Comparison of ENCODE assay signal across 13 cellular contexts in the genomic region with DNA sequence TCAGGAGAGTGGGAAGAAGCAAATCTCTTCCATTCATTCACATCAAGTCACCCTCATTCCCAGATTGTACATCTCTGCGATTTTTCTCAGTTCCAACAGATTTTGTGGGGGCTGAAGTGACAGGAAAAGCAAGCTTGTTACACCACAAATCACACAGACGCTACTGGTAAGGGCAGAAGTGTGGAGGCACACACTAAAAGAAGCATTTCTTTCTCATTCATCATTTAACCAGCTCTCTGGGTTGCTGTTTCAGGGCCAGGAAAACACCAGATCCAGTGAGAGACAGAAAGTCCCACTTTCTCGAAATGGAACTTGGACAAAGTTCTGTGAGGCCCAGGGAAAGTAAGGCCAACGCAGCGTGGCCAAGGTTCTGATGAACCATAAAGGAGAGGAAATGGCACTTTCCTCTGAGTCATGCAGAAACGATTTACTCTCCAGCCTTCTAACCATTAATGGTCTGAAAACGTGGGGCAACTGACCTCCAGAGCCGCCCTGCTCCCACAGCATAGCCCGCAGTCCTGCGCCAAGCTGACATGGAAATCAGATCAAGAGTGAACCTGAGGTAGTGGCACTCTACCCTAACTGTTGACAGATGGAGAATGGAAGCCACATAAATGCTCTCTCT.
DNase-seq lines count a peak whose midpoint lies in the region; ATAC-seq, FAIRE-seq and TF ChIP-seq lines count a peak whose summit lies in the region.
"Had no signal": no experiment of that assay in that cellular context is flagged by ENCODE, and none has a peak within 500 bp of the region (broad histone marks: within the 10 kb centered on the region; RNA-seq: fewer than 3 reads in every experiment).

No MANE protein-coding gene starts in this region.

- in situ Hi-C loops in IMR-90 (cut with MboI; ENCODE audit: low sequenced_read_pairs) = no loop called here

- peak overlapping the region; percentile 2; the same call in 1 of the 2 replicates for H3K4me2 ChIP-seq in IMR-90 (ENCODE audit: low read depth, low read length)
- peak overlapping the region; percentile 79 for H3K4me2 ChIP-seq in endothelial cell of umbilical vein (ENCODE audit: insufficient read depth, low read length)

- no TSS peak for BruUV-seq in IMR-90 (replicated peaks; lab: Mats Ljungman, UMichigan)
- BruUV-seq in endothelial cell of umbilical vein (replicated peaks; lab: Mats Ljungman, UMichigan) = TSS peak; percentile 95

- no peak for TF ChIP-seq RAD21 in IMR-90 (IDR thresholded peaks at IDR 0.05; ENCODE audit: low read length)

- H3K9ac ChIP-seq in IMR-90 (ENCODE audit: low read depth, low read length) (no peak overlapping the region), endothelial cell of umbilical vein (replicated peaks; ENCODE audit: extremely low read depth, insufficient read depth, low read length) (peak overlapping the region; percentile 92)

- no peaks in the 10 kb centered on the region for H3K36me3 ChIP-seq in IMR-90 (ENCODE audit: control insufficient read depth, insufficient read depth, low read length)
- H3K36me3 ChIP-seq in endothelial cell of umbilical vein (ENCODE audit: control insufficient read depth in 2 of 2, extremely low read depth in 1 of 2, insufficient read depth in 2 of 2, low read length in 2 of 2) = no peaks in the 10 kb centered on the region
- H3K36me3 ChIP-seq in adrenal gland (replicated peaks in 1 of 2) = no peaks in the 10 kb centered on the region
- H3K36me3 ChIP-seq: esophagus squamous epithelium had no signal

- H3K27ac Mint-ChIP-seq in osteocyte (ENCODE audit: unreplicated experiment) = peak overlapping the region; percentile 76
- H3K27ac Mint-ChIP-seq in glutamatergic neuron (ENCODE audit: unreplicated experiment) = no peak overlapping the region
- no peak overlapping the region for H3K27ac Mint-ChIP-seq in activated CD4-positive, alpha-beta T cell treated with anti-CD3 and anti-CD28 coated beads, Interleukin-2, amount 10 ng/mL, durations not matched to agents 24 days and 14 days
- H3K27ac Mint-ChIP-seq: T-helper 1 cell treated with Interleukin-12 subunit alpha and Interleukin-12 subunit beta and Interleukin-4 antibody, amounts not matched to agents 30 μg/mL and 1 μg/mL, for 36 hours had no signal

- peak overlapping the region; percentile 77 for H4K91ac ChIP-seq in IMR-90 (ENCODE audit: insufficient read depth, low read depth, low read length)

- H3K4me1 ChIP-seq in IMR-90 (ENCODE audit: control insufficient read depth, insufficient read depth, low read length) (peaks cover 10% of the 10 kb centered on the region), endothelial cell of umbilical vein (ENCODE audit: control insufficient read depth, extremely low read depth, insufficient read depth, low read length) (peaks cover 38% of the 10 kb centered on the region), adrenal gland (replicated peaks in 1 of 2) (no peaks in the 10 kb centered on the region)
- H3K4me1 ChIP-seq: esophagus squamous epithelium had no signal

- H3K14ac ChIP-seq in IMR-90 (replicated peaks; ENCODE audit: low read depth, low read length) = peak overlapping the region; percentile 83

- H3K56ac ChIP-seq in IMR-90 (ENCODE audit: extremely low read depth, insufficient read depth, low read length) = peak overlapping the region; percentile 33; the same call in 1 of the 2 replicates

- peak overlapping the region; percentile 89; the same call in 1 of the 3 replicates for H2BK15ac ChIP-seq in IMR-90 (ENCODE audit: low read depth, low read length)

- H3K9me3 ChIP-seq in IMR-90 (ENCODE audit: control insufficient read depth, insufficient read depth, low read length) = no peaks in the 10 kb centered on the region
- H3K9me3 ChIP-seq in endothelial cell of umbilical vein (replicated peaks; ENCODE audit: control insufficient read depth, insufficient read depth, low read length) = no peaks in the 10 kb centered on the region
- no peaks in the 10 kb centered on the region for H3K9me3 ChIP-seq in adrenal gland (replicated peaks in 1 of 3)
- H3K9me3 ChIP-seq: esophagus squamous epithelium had no signal

- peak overlapping the region; percentile 95 for H2BK120ac ChIP-seq in IMR-90 (ENCODE audit: low read depth, low read length)

- H3K79me1 ChIP-seq in IMR-90 (ENCODE audit: low read depth in 1 of 2, low read length in 2 of 2) = no peaks in the 10 kb centered on the region

- peak; percentile 98 for FAIRE-seq in endothelial cell of umbilical vein (lab: Jason Lieb, UNC)

- H2BK5ac ChIP-seq in IMR-90 (ENCODE audit: low read depth, low read length, poor library complexity, severe bottlenecking) = peak overlapping the region; percentile 61

- H3K23ac ChIP-seq in IMR-90 (ENCODE audit: low read depth, low read length) = peak overlapping the region; percentile 80

- dilution Hi-C loops in IMR-90 (cut with HindIII; ENCODE audit: low sequenced_read_pairs, unreplicated experiment) = no loop called here
- dilution Hi-C loops in endothelial cell of umbilical vein (cut with MboI; ENCODE audit: extremely low pct_ligation_motif_present, low sequenced_read_pairs) = no loop called here

- H3K36me3 Mint-ChIP-seq in osteocyte (ENCODE audit: unreplicated experiment) (no peaks in the 10 kb centered on the region), glutamatergic neuron (ENCODE audit: unreplicated experiment) (no peaks in the 10 kb centered on the region)
- no peaks in the 10 kb centered on the region for H3K36me3 Mint-ChIP-seq in activated CD4-positive, alpha-beta T cell treated with anti-CD3 and anti-CD28 coated beads, Interleukin-2, amount 10 ng/mL, durations not matched to agents 24 days and 14 days (ENCODE audit: low read depth)

- TF ChIP-seq CTCF in IMR-90 (conservative IDR thresholded peaks at IDR 0.05; ENCODE audit: low read depth, low read length) (no peak), endothelial cell of umbilical vein (IDR thresholded peaks at IDR 0.05; ENCODE audit: extremely low read depth in 1 of 2, insufficient read depth in 1 of 2, low read depth in 1 of 2, low read length in 2 of 2) (no peak), osteocyte (IDR thresholded peaks at IDR 0.05) (no peak), glutamatergic neuron (IDR thresholded peaks at IDR 0.05; ENCODE audit: partially characterized antibody, unreplicated experiment) (no peak), adrenal gland (IDR thresholded peaks at IDR 0.05) (no peak)

- peak overlapping the region; percentile 3 to 55 for H4K8ac ChIP-seq in IMR-90 (ENCODE audit: low read depth in 2 of 2, low read length in 2 of 2)

- H3K27me3 ChIP-seq in IMR-90 (ENCODE audit: control insufficient read depth, insufficient read depth, low read length) (no peaks in the 10 kb centered on the region; the same call in none of the 2 replicates), endothelial cell of umbilical vein (ENCODE audit: control insufficient read depth in 2 of 2, insufficient read depth in 2 of 2, low read length in 2 of 2) (no peaks in the 10 kb centered on the region), adrenal gland (no peaks in the 10 kb centered on the region)
- H3K27me3 ChIP-seq: esophagus squamous epithelium had no signal

- peak overlapping the region; percentile 31; the same call in 1 of the 2 replicates for H2AK5ac ChIP-seq in IMR-90 (ENCODE audit: low read depth, low read length)

- peak; percentile 66 for ATAC-seq in IMR-90 (ENCODE audit: low read depth)
- no peak for ATAC-seq in GM21515 (IDR thresholded peaks at IDR 0.05; ENCODE audit: unreplicated experiment)

- intact Hi-C loops in IMR-90 (cut with micrococcal nuclease) = no loop called here
- intact Hi-C loops in endothelial cell of umbilical vein (cut with micrococcal nuclease) = loop anchor here (1.0 to 10.0 kb wide), 6 partner anchors 26 to 1437 kb away; a partner anchor contains a TSS
- intact Hi-C loops in adrenal gland (cut with DNase I) = no loop called here
- intact Hi-C loops in activated CD4-positive, alpha-beta T cell treated with anti-CD3 and anti-CD28 coated beads, Interleukin-2, amount 10 ng/mL, durations not matched to agents 24 days and 14 days (cut with micrococcal nuclease) = no loop called here

- H3K27me3 Mint-ChIP-seq in osteocyte (ENCODE audit: unreplicated experiment) (no peaks in the 10 kb centered on the region), glutamatergic neuron (ENCODE audit: unreplicated experiment) (peaks cover 2% of the 10 kb centered on the region)
- H3K27me3 Mint-ChIP-seq in activated CD4-positive, alpha-beta T cell treated with anti-CD3 and anti-CD28 coated beads, Interleukin-2, amount 10 ng/mL, durations not matched to agents 24 days and 14 days = peaks cover 2% of the 10 kb centered on the region

- peak overlapping the region; percentile 85 for H2BK20ac ChIP-seq in IMR-90 (ENCODE audit: low read depth, low read length)

- H3K4me3 ChIP-seq in IMR-90 (ENCODE audit: insufficient read depth, low read depth, low read length) = no peak overlapping the region
- H3K4me3 ChIP-seq in endothelial cell of umbilical vein (replicated peaks in 1 of 3; ENCODE audit: insufficient read depth in 1 of 3, low read depth in 1 of 3, low read length in 3 of 3) = peak overlapping the region in 1 of 3 experiments; percentile 37
- no peak overlapping the region for H3K4me3 ChIP-seq in adrenal gland
- H3K4me3 ChIP-seq: esophagus squamous epithelium had no signal

- WGBS in IMR-90 (ENCODE audit: extremely low coverage in 2 of 2, insufficient read length in 1 of 2), 2 experiments = 57% methylated on average over 4 of the region's 10 CpGs; no CpG with 5 or more reads in 1 of the 2 experiments
- 53 to 76% (median 58%) methylated on average over 10 of the region's 10 CpGs for WGBS in adrenal gland, 4 donors

- H2AFZ ChIP-seq in IMR-90 (replicated peaks; ENCODE audit: low read length, poor library complexity) (peak overlapping the region; percentile 64), endothelial cell of umbilical vein (ENCODE audit: low read depth, low read length) (peak overlapping the region; percentile 83)

- CTCF ChIA-PET in IMR-90 (lab: Yijun Ruan, JAX) = no interaction called here
- CTCF ChIA-PET in endothelial cell of umbilical vein (lab: Charles Lee) = interaction anchor here (0.9 to 4.5 kb wide), 8 partner anchors 9 to 159 kb away, joined by 4 to 42 read pairs (median 6); no protein-coding TSS in a partner anchor

- H4K20me1 ChIP-seq in IMR-90 (ENCODE audit: insufficient read depth, low read length) (no peaks in the 10 kb centered on the region), endothelial cell of umbilical vein (replicated peaks; ENCODE audit: control insufficient read depth, extremely low read depth, insufficient read depth, low read length) (no peaks in the 10 kb centered on the region)

- H3K4me1 Mint-ChIP-seq in osteocyte (ENCODE audit: unreplicated experiment) (peaks cover 29% of the 10 kb centered on the region), glutamatergic neuron (ENCODE audit: low read depth, unreplicated experiment) (peaks cover under 1% of the 10 kb centered on the region)
- no peaks in the 10 kb centered on the region for H3K4me1 Mint-ChIP-seq in activated CD4-positive, alpha-beta T cell treated with anti-CD3 and anti-CD28 coated beads, Interleukin-2, amount 10 ng/mL, durations not matched to agents 24 days and 14 days

- no peaks in the 10 kb centered on the region for H3K79me2 ChIP-seq in endothelial cell of umbilical vein (ENCODE audit: control insufficient read depth, insufficient read depth, low read length)

- peak overlapping the region; percentile 36; the same call in 1 of the 2 replicates for H4K5ac ChIP-seq in IMR-90 (ENCODE audit: low read depth, low read length)

- DNase-seq in AG08395 (ENCODE audit: low spot score) = peak; percentile 62
- peak; percentile 61 for DNase-seq in IMR-90
- DNase-seq in endothelial cell of umbilical vein (ENCODE audit: low read depth, low spot score) = peak; percentile 84
- no peak for DNase-seq in osteocyte (ENCODE audit: extremely low spot score, unreplicated experiment)
- no peak for DNase-seq in glutamatergic neuron
- no peak for DNase-seq in adrenal gland
- DNase-seq in activated CD4-positive, alpha-beta T cell treated with anti-CD3 and anti-CD28 coated beads, Interleukin-2, amount 10 ng/mL, durations not matched to agents 24 days and 14 days = no peak
- DNase-seq: esophagus squamous epithelium, Karpas-422, right cardiac atrium had no signal

- peak overlapping the region; percentile 89; the same call in 1 of the 2 replicates for H3K18ac ChIP-seq in IMR-90 (ENCODE audit: low read depth, low read length)

- H3K27ac ChIP-seq in IMR-90 (ENCODE audit: insufficient read depth, low read length) = no peak overlapping the region
- H3K27ac ChIP-seq in endothelial cell of umbilical vein (ENCODE audit: insufficient read depth, low read depth, low read length) = peak overlapping the region; percentile 100
- no peak overlapping the region for H3K27ac ChIP-seq in adrenal gland
- H3K27ac ChIP-seq: C4-2B had no signal

- H3K9me3 Mint-ChIP-seq in osteocyte (ENCODE audit: unreplicated experiment) (no peaks in the 10 kb centered on the region), glutamatergic neuron (ENCODE audit: unreplicated experiment) (peaks cover 2% of the 10 kb centered on the region)
- no peaks in the 10 kb centered on the region for H3K9me3 Mint-ChIP-seq in activated CD4-positive, alpha-beta T cell treated with anti-CD3 and anti-CD28 coated beads, Interleukin-2, amount 10 ng/mL, durations not matched to agents 24 days and 14 days
- H3K9me3 Mint-ChIP-seq: T-helper 1 cell treated with Interleukin-12 subunit alpha and Interleukin-12 subunit beta and Interleukin-4 antibody, amounts not matched to agents 30 μg/mL and 1 μg/mL, for 36 hours had no signal

- no peak overlapping the region for H3K4me3 Mint-ChIP-seq in osteocyte (ENCODE audit: unreplicated experiment)
- no peak overlapping the region for H3K4me3 Mint-ChIP-seq in glutamatergic neuron (ENCODE audit: unreplicated experiment)
- H3K4me3 Mint-ChIP-seq in activated CD4-positive, alpha-beta T cell treated with anti-CD3 and anti-CD28 coated beads, Interleukin-2, amount 10 ng/mL, durations not matched to agents 24 days and 14 days = no peak overlapping the region
- H3K4me3 Mint-ChIP-seq: T-helper 1 cell treated with Interleukin-12 subunit alpha and Interleukin-12 subunit beta and Interleukin-4 antibody, amounts not matched to agents 30 μg/mL and 1 μg/mL, for 36 hours had no signal

- POLR2A ChIA-PET in IMR-90 (lab: Charles Lee; ENCODE audit: unreplicated experiment) = no interaction called here
- POLR2A ChIA-PET in endothelial cell of umbilical vein (lab: Charles Lee) = interaction anchor here (1.1 to 1.9 kb wide), 3 partner anchors 12 to 126 kb away, joined by 3 to 10 read pairs (median 4); no protein-coding TSS in a partner anchor

- no peak overlapping the region for H2AK9ac ChIP-seq in IMR-90 (replicated peaks; ENCODE audit: low read depth, low read length, poor library complexity)

- TF ChIP-seq POLR2A in IMR-90 (IDR thresholded peaks at IDR 0.05; ENCODE audit: low read depth, low read length) (no peak), endothelial cell of umbilical vein (IDR thresholded peaks at IDR 0.05; ENCODE audit: low read depth, low read length) (no peak), adrenal gland (IDR thresholded peaks at IDR 0.05) (no peak)

- H3K4ac ChIP-seq in IMR-90 (ENCODE audit: low read depth, low read length) = peak overlapping the region; percentile 78

- peaks cover 6% of the 10 kb centered on the region; the same call in 1 of the 2 replicates for H3K9me1 ChIP-seq in IMR-90 (ENCODE audit: insufficient read depth, low read length)
- H3K9me1 ChIP-seq in endothelial cell of umbilical vein (replicated peaks; ENCODE audit: control insufficient read depth, extremely low read depth, insufficient read depth, low read length) = no peaks in the 10 kb centered on the region

Comparison
In these comparisons a context has a peak if more than half of its experiments do, and no peak if none do; other contexts are left out.
1. DNase-seq: peak in AG08395 (single experiment), IMR-90 (single experiment) and endothelial cell of umbilical vein (single experiment); none in osteocyte (single experiment), glutamatergic neuron (single experiment), adrenal gland (0 of 7) and activated CD4-positive, alpha-beta T cell treated with anti-CD3 and anti-CD28 coated beads, Interleukin-2, amount 10 ng/mL, durations not matched to agents 24 days and 14 days (single experiment).